In genomic region chr16:50401355-50401754, GRCh38 we compare ENCODE assay signal across 20 cellular contexts. TPM values are rescaled to one million over a fixed set of nuclear protein-coding genes. Genes with fewer than 3 reads are reported as not detected.
DNase-seq lines count a peak whose midpoint lies in the region; ATAC-seq, FAIRE-seq and TF ChIP-seq lines count a peak whose summit lies in the region.
"Had no signal": no experiment of that assay in that cellular context is flagged by ENCODE, and none has a peak within 500 bp of the region (broad histone marks: within the 10 kb centered on the region; RNA-seq: fewer than 3 reads in every experiment).

No MANE protein-coding gene starts in this region.

- TF ChIP-seq CTCF in right atrium auricular region (IDR thresholded peaks at IDR 0.05) (no peak), H1 (IDR thresholded peaks at IDR 0.05; ENCODE audit: control extremely low read depth in 1 of 3, insufficient read depth in 1 of 3, low read depth in 1 of 3, low read length in 3 of 3) (no peak), osteocyte (IDR thresholded peaks at IDR 0.05) (no peak), tibial artery (IDR thresholded peaks at IDR 0.05) (no peak)

- intact Hi-C loops in left ventricle myocardium superior (cut with micrococcal nuclease) (no loop called here), tibial artery (cut with DNase I; ENCODE audit: low total_unique reads) (no loop called here)

- H3K36me3 ChIP-seq in right atrium auricular region: no peaks in the 10 kb centered on the region
- no peaks in the 10 kb centered on the region for H3K36me3 ChIP-seq in H1 (ENCODE audit: control insufficient read depth in 2 of 4, insufficient read depth in 4 of 4, low read length in 3 of 4)
- H3K36me3 ChIP-seq in tibial artery: no peaks in the 10 kb centered on the region

- H3K4me3 ChIP-seq in right atrium auricular region (no peak overlapping the region), H1 (ENCODE audit: extremely low read depth in 1 of 4, insufficient read depth in 2 of 4, low read depth in 3 of 4, low read length in 4 of 4) (no peak overlapping the region), tibial artery (no peak overlapping the region)
- H3K4me3 ChIP-seq: A549 had no signal

- no peak overlapping the region for H2BK20ac ChIP-seq in H1 (ENCODE audit: low read length)

- ATAC-seq in left ventricle myocardium superior: no peak
- ATAC-seq: A549 had no signal

- no peak for TF ChIP-seq POLR2A in H1 (IDR thresholded peaks at IDR 0.05; ENCODE audit: control extremely low read depth in 1 of 2, low read depth in 2 of 2, low read length in 2 of 2)

- H4K8ac ChIP-seq in H1 (ENCODE audit: extremely low read depth, insufficient read depth, low read length): peak overlapping the region; percentile 14; the same call in 1 of the 2 replicates

- no peak for FAIRE-seq in H1 (lab: Jason Lieb, UNC)
- FAIRE-seq: A549, G401.6, GM12892 had no signal

- H3K36me3 Mint-ChIP-seq in osteocyte (ENCODE audit: unreplicated experiment): no peaks in the 10 kb centered on the region
- H3K36me3 Mint-ChIP-seq: CD4-positive, alpha-beta memory T cell had no signal

- H4K91ac ChIP-seq in H1 (replicated peaks; ENCODE audit: insufficient read length, low read length): no peak overlapping the region

- no peaks in the 10 kb centered on the region for H3K4me1 Mint-ChIP-seq in osteocyte (ENCODE audit: unreplicated experiment)

- DNase-seq in right atrium auricular region (ENCODE audit: low spot score) (peak; percentile 7), left ventricle myocardium superior (no peak), H1 (ENCODE audit: low read depth in 1 of 2, low spot score in 2 of 2) (no peak), osteocyte (ENCODE audit: extremely low spot score, unreplicated experiment) (peak; percentile 64), tibial artery (no peak), mucosa of gallbladder (ENCODE audit: low spot score) (no peak)
- DNase-seq: 8988T; ACHN; C1 segment of cervical spinal cord; Calu3; CD4-positive, alpha-beta memory T cell; COR-L47; DMS53; DND-41; GOT3; H7; HCEC 1CT had no signal

- H3K27ac Mint-ChIP-seq in osteocyte (ENCODE audit: unreplicated experiment): no peak overlapping the region
- H3K27ac Mint-ChIP-seq: CD4-positive, alpha-beta memory T cell had no signal

- no peak overlapping the region for H3K23ac ChIP-seq in H1 (ENCODE audit: insufficient read length)

- H3K27me3 Mint-ChIP-seq in osteocyte (ENCODE audit: unreplicated experiment): peaks cover 4% of the 10 kb centered on the region

- H3K4me2 ChIP-seq in H1 (ENCODE audit: insufficient read depth in 1 of 2, low read depth in 2 of 2, low read length in 2 of 2): no peak overlapping the region
- H3K4me2 ChIP-seq: A549 had no signal

- no peak for TF ChIP-seq RAD21 in H1 (IDR thresholded peaks at IDR 0.05 in 1 of 2, conservative IDR thresholded peaks at IDR 0.05 in 1 of 2; ENCODE audit: low read depth in 2 of 2, low read length in 2 of 2)

- H3K4me1 ChIP-seq in right atrium auricular region (no peaks in the 10 kb centered on the region), H1 (replicated peaks in 1 of 4; ENCODE audit: control insufficient read depth in 3 of 4, insufficient read depth in 4 of 4, low read length in 3 of 4) (no peaks in the 10 kb centered on the region), tibial artery (peaks cover 0 to 12% (median 0%) of the 10 kb centered on the region in 4 donors)

- H2BK12ac ChIP-seq in H1 (ENCODE audit: low read depth, low read length): no peak overlapping the region

- H3K18ac ChIP-seq in H1 (ENCODE audit: extremely low read depth, low read length): no peak overlapping the region

- H3K4me3 Mint-ChIP-seq in osteocyte (ENCODE audit: unreplicated experiment): no peak overlapping the region
- H3K4me3 Mint-ChIP-seq: CD4-positive, alpha-beta memory T cell had no signal

- H3K27me3 ChIP-seq in right atrium auricular region (no peaks in the 10 kb centered on the region), H1 (replicated peaks in 1 of 4; ENCODE audit: control insufficient read depth in 3 of 4, extremely low read depth in 1 of 4, insufficient read depth in 3 of 4, low read length in 3 of 4) (peaks cover 0 to 2% (median 0%) of the 10 kb centered on the region in 4 experiments; a peak in 1 of 7 replicates), tibial artery (no peaks in the 10 kb centered on the region)

- H2AK5ac ChIP-seq in H1 (ENCODE audit: low read depth, low read length): no peak overlapping the region

- no peak overlapping the region for H3K4ac ChIP-seq in H1 (replicated peaks; ENCODE audit: insufficient read length, low read depth, low read length)

- no peak overlapping the region for H4K5ac ChIP-seq in H1 (ENCODE audit: insufficient read length, low read depth, low read length)

- no peak for TF ChIP-seq EP300 in H1 (IDR thresholded peaks at IDR 0.05; ENCODE audit: borderline replicate concordance in 1 of 2, low read depth in 2 of 2, low read length in 2 of 2)

- no peak overlapping the region for H2BK5ac ChIP-seq in H1 (ENCODE audit: low read depth, low read length)

- H3K27ac ChIP-seq in right atrium auricular region (no peak overlapping the region), H1 (ENCODE audit: low read depth, low read length) (no peak overlapping the region), tibial artery (no peak overlapping the region)
- H3K27ac ChIP-seq: A549 had no signal

- H3K56ac ChIP-seq in H1 (replicated peaks; ENCODE audit: insufficient read length, low read depth, low read length): no peak overlapping the region

- H2BK15ac ChIP-seq in H1 (ENCODE audit: low read length): no peak overlapping the region

- H3K14ac ChIP-seq in H1 (ENCODE audit: insufficient read length): no peak overlapping the region

- POLR2A ChIA-PET in H1 (lab: Charles Lee; ENCODE audit: partially characterized antibody): no interaction called here

- H4K20me1 ChIP-seq in H1 (replicated peaks in 1 of 2; ENCODE audit: control insufficient read depth in 1 of 2, insufficient read depth in 2 of 2, low read length in 2 of 2): no peaks in the 10 kb centered on the region

- H2BK120ac ChIP-seq in H1 (replicated peaks; ENCODE audit: low read depth, low read length): no peak overlapping the region

- no peaks in the 10 kb centered on the region for H3K9me3 ChIP-seq in right atrium auricular region
- H3K9me3 ChIP-seq in H1 (ENCODE audit: insufficient read depth in 2 of 2, low read depth in 1 of 2, low read length in 1 of 2): no peaks in the 10 kb centered on the region
- no peaks in the 10 kb centered on the region for H3K9me3 ChIP-seq in tibial artery
- H3K9me3 ChIP-seq: A549 had no signal

- H3K79me2 ChIP-seq in H1 (ENCODE audit: control insufficient read depth in 1 of 2, insufficient read depth in 2 of 2, low read length in 2 of 2): no peaks in the 10 kb centered on the region

- no peaks in the 10 kb centered on the region for H3K79me1 ChIP-seq in H1 (ENCODE audit: low read depth, low read length)

- CTCF ChIA-PET in H1 (lab: Charles Lee; ENCODE audit: partially characterized antibody): interaction anchor here (0.7 to 1.1 kb wide), 3 partner anchors 46 to 193 kb away, joined by 3 read pairs; no protein-coding TSS in a partner anchor

- H2AFZ ChIP-seq in H1 (ENCODE audit: low read length): no peak overlapping the region

- no peaks in the 10 kb centered on the region for H3K9me3 Mint-ChIP-seq in osteocyte (ENCODE audit: unreplicated experiment)
- H3K9me3 Mint-ChIP-seq: CD4-positive, alpha-beta memory T cell had no signal

- 87% methylated on average over 5 of the region's 5 CpGs; no CpG with 5 or more reads in 1 of the 2 experiments for WGBS in H1 (ENCODE audit: extremely low coverage in 1 of 2, insufficient coverage in 1 of 2, insufficient read length in 1 of 2, insufficient replicate concordance in 2 of 2, low coverage in 1 of 2, low lambda C conversion rate in 2 of 2, missing lambda C conversion rate in 1 of 2), 2 experiments

- no peak overlapping the region for H3K9ac ChIP-seq in H1 (replicated peaks in 1 of 4; ENCODE audit: extremely low read depth in 1 of 4, low read depth in 3 of 4, low read length in 3 of 4)

- H3K23me2 ChIP-seq in H1 (ENCODE audit: low read depth, low read length): peaks cover 2% of the 10 kb centered on the region; the same call in 1 of the 2 replicates

TF ChIP-seq in H1, 55 proteins besides CTCF, POLR2A, EP300 and RAD21:
- TF ChIP-seq SUZ12 (IDR thresholded peaks at IDR 0.05; ENCODE audit: low read length) (no peak), TBP (IDR thresholded peaks at IDR 0.05; ENCODE audit: low read depth, low read length) (no peak), CEBPB (IDR thresholded peaks at IDR 0.05; ENCODE audit: low read depth, low read length) (no peak), TEAD4 (IDR thresholded peaks at IDR 0.05; ENCODE audit: low read depth, low read length) (no peak), SIN3A (conservative IDR thresholded peaks at IDR 0.05 in 1 of 2, IDR thresholded peaks at IDR 0.05 in 1 of 2; ENCODE audit: low read depth in 1 of 2, low read length in 2 of 2) (no peak), SRF (IDR thresholded peaks at IDR 0.05; ENCODE audit: low read depth, low read length) (no peak), HDAC6 (IDR thresholded peaks at IDR 0.05; ENCODE audit: low read depth, low read length) (no peak), TCF12 (IDR thresholded peaks at IDR 0.05; ENCODE audit: low read depth, low read length) (no peak), HDAC2 (IDR thresholded peaks at IDR 0.05; ENCODE audit: borderline replicate concordance in 1 of 2, low read depth in 2 of 2, low read length in 2 of 2) (no peak)

RNA-seq across cellular contexts. Expression of gene BRD7, which starts 32.6 kb away (rescaled TPM):
- total RNA-seq in right atrium auricular region (10 to 100 TPM; 28.0 to 28.9 TPM), left ventricle myocardium superior (46.7 TPM), osteocyte (58.4 and 72.3 TPM in 2 replicates), mucosa of gallbladder (59.1 TPM)
- total RNA-seq in H1 (2021; fragmentation: NEBNext Ultra II Directional; extraction: Animal tissue kit (Norgen Biotek cat#: 25700)): 119 and 120 TPM in 2 replicates
- polyA plus RNA-seq in H1 (2011; rRNA removed): 27.7 and 42.5 TPM in 2 replicates
- 45.8 TPM for polyA plus RNA-seq in H1 (2011; cell fraction: cytosol; rRNA removed)
- polyA plus RNA-seq in H1 (2011; cell fraction: nucleus; rRNA removed): 101 TPM
- polyA plus RNA-seq in H1 (2012, experiment 1 of 2): 76.6 to 117 TPM (median 91.0 TPM) in 4 replicates
- polyA plus RNA-seq in H1 (2012, experiment 2 of 2): 11.0 TPM
- polyA plus RNA-seq in H1 (2013, experiment 1 of 2): 160 TPM
- polyA plus RNA-seq in H1 (2013, experiment 2 of 2): 158 TPM
- 69.2 and 75.1 TPM in 2 replicates for polyA minus RNA-seq in H1 (2011; rRNA and poly(A)+ RNA removed)
- polyA minus RNA-seq in H1 (2011; cell fraction: cytosol; rRNA and poly(A)+ RNA removed): 31.0 TPM
- 169 TPM for polyA minus RNA-seq in H1 (2011; cell fraction: nucleus; rRNA and poly(A)+ RNA removed)

Comparison
In these comparisons a context has a peak if more than half of its experiments do, and no peak if none do; other contexts are left out.
1. DNase-seq: peak in right atrium auricular region (single experiment) and osteocyte (single experiment); none in left ventricle myocardium superior (single experiment), H1 (0 of 2), tibial artery (0 of 2) and mucosa of gallbladder (single experiment).